Comparison of ENCODE assay signal across 33 cellular contexts in genomic region chr2:78011251-78011650, GRCh38.
"Had no signal": no experiment of that assay in that cellular context is flagged by ENCODE, and none has a peak within 500 bp of the region (broad histone marks: within the 10 kb centered on the region; RNA-seq: fewer than 3 reads in every experiment).

No MANE protein-coding gene starts in this region.

- H3K4me1 Mint-ChIP-seq: activated CD4-positive, alpha-beta memory T cell treated with anti-CD3 and anti-CD28 coated beads, Interleukin-2, amount 10 ng/mL, durations not matched to agents 7 days and 5 days; activated naive CD4-positive, alpha-beta T cell treated with anti-CD3 and anti-CD28 coated beads, Interleukin-2, amount 50 U/mL, for 24 hours; activated naive CD8-positive, alpha-beta T cell treated with anti-CD3 and anti-CD28 coated beads, Interleukin-2, amount 10 ng/mL, durations not matched to agents 7 days and 5 days; activated T-helper 17 cell treated with anti-CD3 and anti-CD28 coated beads, Interleukin-2, amount 50 U/mL, for 72 hours had no signal

- DNase-seq: activated CD4-positive, alpha-beta memory T cell treated with anti-CD3 and anti-CD28 coated beads, Interleukin-2, amount 10 ng/mL, durations not matched to agents 7 days and 5 days; activated CD4-positive, alpha-beta T cell treated with anti-CD3 and anti-CD28 coated beads for 1 hour; activated CD4-positive, alpha-beta T cell treated with anti-CD3 and anti-CD28 coated beads for 48 hours; activated CD4-positive, CD25-positive, alpha-beta regulatory T cell; activated CD8-positive, alpha-beta memory T cell treated with anti-CD3 and anti-CD28 coated beads for 24 hours; activated effector memory CD4-positive, alpha-beta T cell treated with anti-CD3 and anti-CD28 coated beads, Interleukin-2, amount 50 U/mL, for 16 hours; activated naive CD4-positive, alpha-beta T cell; activated naive CD8-positive, alpha-beta T cell treated with anti-CD3 and anti-CD28 coated beads, Interleukin-2, amount 10 ng/mL, durations not matched to agents 7 days and 5 days; activated T-cell treated with anti-CD3 and anti-CD28 coated beads, Interleukin-2, amount 50 U/mL, for 1 hour; activated T-cell treated with anti-CD3 and anti-CD28 coated beads, Interleukin-2, amount 50 U/mL, for 72 hours; body of pancreas; caudate nucleus; cerebellar nuclear complex; NCI-H1092 treated with DMSO at 0.1 percent for 48 hours; NCI-H1417; NCI-H146; NCI-H187; NCI-H2081; NCI-H2171 treated with DMSO at 0.1 percent for 48 hours; NCI-H2227 treated with DMSO at 0.1 percent for 48 hours; NCI-H446; NCI-H510A treated with DMSO at 0.1 percent for 48 hours; PC-3; Peyer's patch; SIG-M5; T1000; WERI-Rb-1 had no signal

- H3K4me3 Mint-ChIP-seq: activated CD4-positive, alpha-beta memory T cell treated with anti-CD3 and anti-CD28 coated beads, Interleukin-2, amount 10 ng/mL, durations not matched to agents 7 days and 5 days; activated naive CD4-positive, alpha-beta T cell treated with anti-CD3 and anti-CD28 coated beads, Interleukin-2, amount 50 U/mL, for 24 hours; activated naive CD8-positive, alpha-beta T cell treated with anti-CD3 and anti-CD28 coated beads, Interleukin-2, amount 10 ng/mL, durations not matched to agents 7 days and 5 days; activated T-cell treated with anti-CD3 and anti-CD28 coated beads, Interleukin-2, amount 50 U/mL, for 72 hours; activated T-helper 17 cell treated with anti-CD3 and anti-CD28 coated beads, Interleukin-2, amount 50 U/mL, for 72 hours had no signal

- H3K27ac ChIP-seq: body of pancreas, Peyer's patch, RWPE1, WERI-Rb-1 had no signal

- ATAC-seq: activated T-cell treated with anti-CD3 and anti-CD28 coated beads, Interleukin-2, amount 50 U/mL, for 72 hours; activated T-helper 17 cell treated with anti-CD3 and anti-CD28 coated beads, Interleukin-2, amount 50 U/mL, for 72 hours; body of pancreas; K562; PC-3; Right ventricle myocardium inferior; SK-N-SH treated with all-trans-retinoic acid at 6 μM for 48 hours had no signal

- H3K36me3 Mint-ChIP-seq: activated naive CD4-positive, alpha-beta T cell treated with anti-CD3 and anti-CD28 coated beads, Interleukin-2, amount 50 U/mL, for 24 hours; activated naive CD8-positive, alpha-beta T cell treated with anti-CD3 and anti-CD28 coated beads, Interleukin-2, amount 10 ng/mL, durations not matched to agents 7 days and 5 days had no signal

- H3K27me3 Mint-ChIP-seq: activated CD4-positive, alpha-beta memory T cell treated with anti-CD3 and anti-CD28 coated beads, Interleukin-2, amount 10 ng/mL, durations not matched to agents 7 days and 5 days; activated naive CD4-positive, alpha-beta T cell treated with anti-CD3 and anti-CD28 coated beads, Interleukin-2, amount 50 U/mL, for 24 hours; activated naive CD8-positive, alpha-beta T cell treated with anti-CD3 and anti-CD28 coated beads, Interleukin-2, amount 10 ng/mL, durations not matched to agents 7 days and 5 days; activated T-helper 17 cell treated with anti-CD3 and anti-CD28 coated beads, Interleukin-2, amount 50 U/mL, for 72 hours had no signal

- H3K27ac Mint-ChIP-seq: activated CD4-positive, alpha-beta memory T cell treated with anti-CD3 and anti-CD28 coated beads, Interleukin-2, amount 10 ng/mL, durations not matched to agents 7 days and 5 days; activated naive CD4-positive, alpha-beta T cell treated with anti-CD3 and anti-CD28 coated beads, Interleukin-2, amount 50 U/mL, for 24 hours; activated naive CD8-positive, alpha-beta T cell treated with anti-CD3 and anti-CD28 coated beads, Interleukin-2, amount 10 ng/mL, durations not matched to agents 7 days and 5 days; activated T-cell treated with anti-CD3 and anti-CD28 coated beads, Interleukin-2, amount 50 U/mL, for 72 hours; activated T-helper 17 cell treated with anti-CD3 and anti-CD28 coated beads, Interleukin-2, amount 50 U/mL, for 72 hours had no signal
